Comparison of ENCODE assay signal across 9 cellular contexts in genomic region chr7:100366411-100367250, GRCh38. TPM values are rescaled to one million over a fixed set of nuclear protein-coding genes. Genes with fewer than 3 reads are reported as not detected.
DNase-seq lines count a peak whose midpoint lies in the region; ATAC-seq and TF ChIP-seq lines count a peak whose summit lies in the region.
"Had no signal": no experiment of that assay in that cellular context is flagged by ENCODE, and none has a peak within 500 bp of the region (broad histone marks: within the 10 kb centered on the region; RNA-seq: fewer than 3 reads in every experiment).

No MANE protein-coding gene starts in this region.

- H3K4me1 Mint-ChIP-seq in CD8-positive, alpha-beta T cell (ENCODE audit: low read depth): peaks cover 38% of the 10 kb centered on the region
- H3K4me1 Mint-ChIP-seq in activated CD4-positive, alpha-beta memory T cell treated with anti-CD3 and anti-CD28 coated beads, Interleukin-2, amount 10 ng/mL, durations not matched to agents 7 days and 5 days: peaks cover 32% of the 10 kb centered on the region

- H3K9me3 Mint-ChIP-seq in CD8-positive, alpha-beta T cell: no peaks in the 10 kb centered on the region
- H3K9me3 Mint-ChIP-seq in activated CD4-positive, alpha-beta memory T cell treated with anti-CD3 and anti-CD28 coated beads, Interleukin-2, amount 10 ng/mL, durations not matched to agents 7 days and 5 days: no peaks in the 10 kb centered on the region

- POLR2A ChIA-PET in CD8-positive, alpha-beta T cell (lab: Charles Lee): no interaction called here
- POLR2A ChIA-PET in activated CD4-positive, alpha-beta memory T cell treated with anti-CD3 and anti-CD28 coated beads, Interleukin-2, amount 10 ng/mL, durations not matched to agents 7 days and 5 days (lab: Charles Lee): no interaction called here

- no peak overlapping the region for H3K4me3 ChIP-seq in CD8-positive, alpha-beta T cell (ENCODE audit: low read depth, low read length)
- H3K4me3 ChIP-seq in lower lobe of right lung: no peak overlapping the region

- H3K4me1 ChIP-seq in CD8-positive, alpha-beta T cell (ENCODE audit: insufficient read depth, low read length): peaks cover 14% of the 10 kb centered on the region
- H3K4me1 ChIP-seq in lower lobe of right lung: peaks cover 14% of the 10 kb centered on the region

- peak in 2 of 7 experiments; percentile 37 to 44 for DNase-seq in CD8-positive, alpha-beta T cell
- DNase-seq in activated CD4-positive, alpha-beta memory T cell treated with anti-CD3 and anti-CD28 coated beads, Interleukin-2, amount 10 ng/mL, durations not matched to agents 7 days and 5 days: no peak
- DNase-seq in lower lobe of right lung: peak; percentile 39
- no peak for DNase-seq in SK-N-DZ (ENCODE audit: low spot score)
- no peak for DNase-seq in NCI-H2107 (lab: John Stamatoyannopoulos, UW)
- DNase-seq in DMS79 treated with DMSO at 0.1 percent for 48 hours (lab: John Stamatoyannopoulos, UW): no peak
- DNase-seq: DMS53 had no signal

- no peak for TF ChIP-seq CTCF in CD8-positive, alpha-beta T cell (IDR thresholded peaks at IDR 0.05)
- TF ChIP-seq CTCF in lower lobe of right lung (IDR thresholded peaks at IDR 0.05): no peak

- peaks cover 53% of the 10 kb centered on the region for H3K36me3 Mint-ChIP-seq in CD8-positive, alpha-beta T cell
- peaks cover 41% of the 10 kb centered on the region for H3K36me3 Mint-ChIP-seq in activated CD4-positive, alpha-beta memory T cell treated with anti-CD3 and anti-CD28 coated beads, Interleukin-2, amount 10 ng/mL, durations not matched to agents 7 days and 5 days (ENCODE audit: low read depth)

- ATAC-seq in CD8-positive, alpha-beta T cell: peak; percentile 57
- ATAC-seq in GM21576 (IDR thresholded peaks at IDR 0.05; ENCODE audit: unreplicated experiment) (peak; percentile 30), lower lobe of right lung (no peak), HG03196 (IDR thresholded peaks at IDR 0.05; ENCODE audit: unreplicated experiment) (no peak)

- peaks cover under 1% of the 10 kb centered on the region for H3K36me3 ChIP-seq in CD8-positive, alpha-beta T cell (ENCODE audit: insufficient read depth, low read length)
- peaks cover 38% of the 10 kb centered on the region for H3K36me3 ChIP-seq in lower lobe of right lung

- CTCF ChIA-PET in CD8-positive, alpha-beta T cell (lab: Charles Lee): no interaction called here
- CTCF ChIA-PET in activated CD4-positive, alpha-beta memory T cell treated with anti-CD3 and anti-CD28 coated beads, Interleukin-2, amount 10 ng/mL, durations not matched to agents 7 days and 5 days (lab: Charles Lee): interaction anchor here (0.7 to 2.3 kb wide), 4 partner anchors 22 to 148 kb away, joined by 3 to 14 read pairs (median 4); no protein-coding TSS in a partner anchor

- H3K9me3 ChIP-seq in CD8-positive, alpha-beta T cell (ENCODE audit: low read length): no peaks in the 10 kb centered on the region
- H3K9me3 ChIP-seq in lower lobe of right lung: no peaks in the 10 kb centered on the region

- H3K27me3 ChIP-seq in CD8-positive, alpha-beta T cell (ENCODE audit: insufficient read depth, low read length): no peaks in the 10 kb centered on the region
- H3K27me3 ChIP-seq in lower lobe of right lung (ENCODE audit: low read depth): no peaks in the 10 kb centered on the region

- intact Hi-C loops in CD8-positive, alpha-beta T cell (cut with DNase I, micrococcal nuclease): loop anchor here in 1 of 2 experiments (10.0 kb wide), 1 partner anchor 48 kb away; no protein-coding TSS in a partner anchor
- intact Hi-C loops in lower lobe of right lung (cut with DNase I): no loop called here

- no peaks in the 10 kb centered on the region for H3K27me3 Mint-ChIP-seq in CD8-positive, alpha-beta T cell (ENCODE audit: low read depth)
- H3K27me3 Mint-ChIP-seq in activated CD4-positive, alpha-beta memory T cell treated with anti-CD3 and anti-CD28 coated beads, Interleukin-2, amount 10 ng/mL, durations not matched to agents 7 days and 5 days: no peaks in the 10 kb centered on the region

- H3K27ac Mint-ChIP-seq in CD8-positive, alpha-beta T cell: peak overlapping the region; percentile 86
- peak overlapping the region; percentile 50 for H3K27ac Mint-ChIP-seq in activated CD4-positive, alpha-beta memory T cell treated with anti-CD3 and anti-CD28 coated beads, Interleukin-2, amount 10 ng/mL, durations not matched to agents 7 days and 5 days

- no peak overlapping the region for H3K27ac ChIP-seq in CD8-positive, alpha-beta T cell (ENCODE audit: low read depth, low read length)
- H3K27ac ChIP-seq in lower lobe of right lung: peak overlapping the region; percentile 58

- no peak overlapping the region for H3K4me3 Mint-ChIP-seq in CD8-positive, alpha-beta T cell
- no peak overlapping the region for H3K4me3 Mint-ChIP-seq in activated CD4-positive, alpha-beta memory T cell treated with anti-CD3 and anti-CD28 coated beads, Interleukin-2, amount 10 ng/mL, durations not matched to agents 7 days and 5 days

RNA-seq across cellular contexts. Expression of gene PILRA, which starts 6.7 kb away (rescaled TPM):
- 10 to 100 TPM in 1 of 2 experiments, 1 to 10 TPM in 1; 8.9 to 10.2 TPM for total RNA-seq in CD8-positive, alpha-beta T cell
- total RNA-seq in activated CD4-positive, alpha-beta memory T cell treated with anti-CD3 and anti-CD28 coated beads, Interleukin-2, amount 10 ng/mL, durations not matched to agents 7 days and 5 days: 1 to 10 TPM; 1.3 to 1.5 TPM
- 48.7 TPM for total RNA-seq in lower lobe of right lung
- polyA plus RNA-seq in SK-N-DZ (2014; cell fraction: cytosol; rRNA removed): 0.32 and 2.1 TPM in 2 replicates
- 2.4 and 3.6 TPM in 2 replicates for polyA plus RNA-seq in SK-N-DZ (2014; cell fraction: nucleus; rRNA removed)

RNA-seq across cellular contexts. Expression of gene PILRB, which starts 8.7 kb away (rescaled TPM):
- total RNA-seq in CD8-positive, alpha-beta T cell: 10 to 100 TPM; 73.6 to 84.3 TPM
- 10 to 100 TPM; 39.8 to 40.6 TPM for total RNA-seq in activated CD4-positive, alpha-beta memory T cell treated with anti-CD3 and anti-CD28 coated beads, Interleukin-2, amount 10 ng/mL, durations not matched to agents 7 days and 5 days
- total RNA-seq in lower lobe of right lung: 35.9 TPM
- 18.8 and 26.7 TPM in 2 replicates for polyA plus RNA-seq in SK-N-DZ (2014; cell fraction: cytosol; rRNA removed)
- polyA plus RNA-seq in SK-N-DZ (2014; cell fraction: nucleus; rRNA removed): 206 and 266 TPM in 2 replicates

RNA-seq across cellular contexts. Expression of gene SPDYE3, which starts 59.1 kb away (rescaled TPM):
- not detected for total RNA-seq in CD8-positive, alpha-beta T cell
- not detected for total RNA-seq in activated CD4-positive, alpha-beta memory T cell treated with anti-CD3 and anti-CD28 coated beads, Interleukin-2, amount 10 ng/mL, durations not matched to agents 7 days and 5 days
- total RNA-seq in lower lobe of right lung: not detected
- not detected in 2 replicates for polyA plus RNA-seq in SK-N-DZ (2014; cell fraction: cytosol; rRNA removed)
- polyA plus RNA-seq in SK-N-DZ (2014; cell fraction: nucleus; rRNA removed): not detected in 2 replicates

Comparison
In these comparisons a context has a peak if more than half of its experiments do, and no peak if none do; other contexts are left out.
1. ATAC-seq: peak in CD8-positive, alpha-beta T cell (single experiment) and GM21576 (single experiment); none in lower lobe of right lung (0 of 2) and HG03196 (single experiment).